Comparison of ENCODE assay signal across 14 cellular contexts in the genomic region with DNA sequence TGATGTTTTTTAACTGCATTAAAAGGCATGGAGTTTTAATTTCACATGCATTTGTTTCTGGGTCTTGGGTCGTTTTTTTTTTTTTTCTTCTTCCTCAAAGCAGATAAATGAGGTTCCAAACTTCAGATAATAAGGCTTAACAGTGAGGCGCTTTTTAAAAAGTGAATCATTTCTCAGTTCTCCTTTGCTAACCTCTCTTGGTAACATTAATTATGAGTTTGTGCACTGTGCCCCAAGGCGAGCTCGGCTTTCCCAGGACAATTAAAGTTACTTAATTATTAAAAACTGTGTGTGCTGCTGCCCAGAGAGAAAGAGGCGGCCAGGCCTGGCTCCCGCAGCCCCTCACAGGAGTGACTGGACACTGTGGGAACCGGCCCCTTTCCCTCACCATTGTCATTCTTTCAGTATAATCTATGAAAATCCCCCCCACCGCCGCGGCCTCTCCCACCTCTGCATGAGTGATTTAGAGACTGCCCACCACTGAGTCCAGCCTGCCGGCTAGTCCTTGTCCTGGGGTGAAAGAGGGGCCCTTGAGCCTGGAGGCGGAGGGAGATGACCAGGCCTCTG.
"Had no signal": no experiment of that assay in that cellular context is flagged by ENCODE, and none has a peak within 500 bp of the region (broad histone marks: within the 10 kb centered on the region; RNA-seq: fewer than 3 reads in every experiment).

No MANE protein-coding gene starts in this region.

- H3K36me3 ChIP-seq: brain microvascular endothelial cell, gastroesophageal sphincter, tibial nerve had no signal

- H3K27ac Mint-ChIP-seq: activated CD8-positive, alpha-beta memory T cell treated with anti-CD3 and anti-CD28 coated beads, Interleukin-2, amount 10 ng/mL, durations not matched to agents 7 days and 5 days; activated naive CD4-positive, alpha-beta T cell treated with anti-CD3 and anti-CD28 coated beads, Interleukin-2, amount 50 U/mL, for 72 hours; activated T-cell treated with anti-CD3 and anti-CD28 coated beads, Interleukin-2, amount 50 U/mL, for 24 hours; dendritic cell treated with granulocyte-macrophage colony-stimulating factor and Interleukin-4, amounts not matched to agents 40 ng/mL and 50 ng/mL, for 4 days; effector memory CD8-positive, alpha-beta T cell had no signal

- H3K4me3 ChIP-seq: gastroesophageal sphincter, tibial nerve had no signal

- DNase-seq: activated CD8-positive, alpha-beta memory T cell treated with anti-CD3 and anti-CD28 coated beads, Interleukin-2, amount 10 ng/mL, durations not matched to agents 7 days and 5 days; activated effector memory CD4-positive, alpha-beta T cell treated with Interleukin-2 at 50 U/mL for 16 hours; activated T-cell treated with anti-CD3 and anti-CD28 coated beads, Interleukin-2, amount 50 U/mL, for 24 hours; amniotic stem cell; brain microvascular endothelial cell; effector memory CD8-positive, alpha-beta T cell; midbrain; naive B cell; nucleus accumbens had no signal

- H3K36me3 Mint-ChIP-seq: activated CD8-positive, alpha-beta memory T cell treated with anti-CD3 and anti-CD28 coated beads, Interleukin-2, amount 10 ng/mL, durations not matched to agents 7 days and 5 days; naive B cell had no signal

- H3K9me3 ChIP-seq: gastroesophageal sphincter, tibial nerve had no signal

- H3K4me3 Mint-ChIP-seq: activated CD8-positive, alpha-beta memory T cell treated with anti-CD3 and anti-CD28 coated beads, Interleukin-2, amount 10 ng/mL, durations not matched to agents 7 days and 5 days; activated T-cell treated with anti-CD3 and anti-CD28 coated beads, Interleukin-2, amount 50 U/mL, for 24 hours; dendritic cell treated with granulocyte-macrophage colony-stimulating factor and Interleukin-4, amounts not matched to agents 40 ng/mL and 50 ng/mL, for 4 days; effector memory CD8-positive, alpha-beta T cell; naive B cell had no signal

- H3K27me3 ChIP-seq: gastroesophageal sphincter, tibial nerve had no signal

- ATAC-seq: activated CD4-positive, CD25-positive, alpha-beta regulatory T cell treated with anti-CD3 and anti-CD28 coated beads, Interleukin-2, amount 50 U/mL, for 24 hours; activated CD8-positive, alpha-beta memory T cell treated with anti-CD3 and anti-CD28 coated beads, Interleukin-2, amount 10 ng/mL, durations not matched to agents 7 days and 5 days; activated naive CD4-positive, alpha-beta T cell treated with anti-CD3 and anti-CD28 coated beads, Interleukin-2, amount 50 U/mL, for 72 hours; effector memory CD8-positive, alpha-beta T cell; gastroesophageal sphincter had no signal

- H3K27ac ChIP-seq: brain microvascular endothelial cell, gastroesophageal sphincter, tibial nerve had no signal

- H3K9me3 Mint-ChIP-seq: activated T-cell treated with anti-CD3 and anti-CD28 coated beads, Interleukin-2, amount 50 U/mL, for 24 hours; dendritic cell treated with granulocyte-macrophage colony-stimulating factor and Interleukin-4, amounts not matched to agents 40 ng/mL and 50 ng/mL, for 4 days; effector memory CD8-positive, alpha-beta T cell; naive B cell had no signal
